Comparison of ENCODE assay signal across 19 cellular contexts in the genomic region with DNA sequence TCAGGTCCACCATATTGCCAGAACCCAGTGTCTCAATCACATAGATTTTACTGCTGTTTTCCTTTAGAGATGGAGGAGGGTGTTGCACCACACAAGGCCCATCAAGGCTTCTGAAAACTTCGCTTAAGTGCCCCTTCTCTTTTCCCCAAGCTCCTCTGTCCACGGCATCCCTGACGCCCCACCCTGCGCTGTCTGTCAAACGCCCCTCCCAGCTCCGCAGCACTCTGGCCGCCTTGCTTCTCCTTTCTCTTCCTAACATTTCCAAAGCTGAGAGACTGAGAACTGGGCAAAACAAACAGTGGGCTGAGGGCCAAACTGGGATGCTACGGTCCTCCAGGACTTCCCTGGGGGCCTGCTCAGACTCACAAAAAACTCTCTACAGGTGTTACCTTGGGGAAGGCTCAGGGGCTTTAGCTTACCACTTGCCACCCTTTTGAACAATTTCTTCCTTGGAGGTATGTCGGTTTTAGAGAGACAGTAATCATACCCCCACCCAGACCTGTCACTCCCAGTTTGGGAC. TPM values are rescaled to one million over a fixed set of nuclear protein-coding genes. Genes with fewer than 3 reads are reported as not detected.
DNase-seq lines count a peak whose midpoint lies in the region; ATAC-seq and TF ChIP-seq lines count a peak whose summit lies in the region.
"Had no signal": no experiment of that assay in that cellular context is flagged by ENCODE, and none has a peak within 500 bp of the region (broad histone marks: within the 10 kb centered on the region; RNA-seq: fewer than 3 reads in every experiment).

No MANE protein-coding gene starts in this region.

- no peaks in the 10 kb centered on the region for H3K36me3 ChIP-seq in RWPE2 (ENCODE audit: low read depth)
- H3K36me3 ChIP-seq in lower lobe of right lung: no peaks in the 10 kb centered on the region
- H3K36me3 ChIP-seq in thyroid gland: no peaks in the 10 kb centered on the region
- H3K36me3 ChIP-seq: prostate gland, vagina had no signal

- H3K27ac ChIP-seq in RWPE2 (ENCODE audit: poor library complexity, severe bottlenecking) (peak overlapping the region; percentile 70), lower lobe of right lung (peak overlapping the region; percentile 86), thyroid gland (no peak overlapping the region), coronary artery (peak overlapping the region in 1 of 2 donors; percentile 52)
- H3K27ac ChIP-seq: prostate gland, vagina had no signal

- H3K27me3 Mint-ChIP-seq in activated naive CD4-positive, alpha-beta T cell treated with anti-CD3 and anti-CD28 coated beads, Interleukin-2, amount 50 U/mL, for 24 hours: no peaks in the 10 kb centered on the region
- peaks cover 3% of the 10 kb centered on the region for H3K27me3 Mint-ChIP-seq in activated naive CD4-positive, alpha-beta T cell treated with anti-CD3 and anti-CD28 coated beads, Interleukin-2, amount 10 ng/mL, durations not matched to agents 7 days and 5 days
- H3K27me3 Mint-ChIP-seq: stimulated activated naive CD8-positive, alpha-beta T cell treated with anti-CD3 and anti-CD28 coated beads, Interleukin-15, Interleukin-2, amounts not matched to agents 100 ng/mL and 50 ng/mL, for 24 hours had no signal

- WGBS in thyroid gland, 2 donors: 55 to 61% methylated on average over 9 of the region's 9 CpGs

- TF ChIP-seq POLR2A in thyroid gland (IDR thresholded peaks at IDR 0.05): no peak

- no peak for DNase-seq in activated naive CD4-positive, alpha-beta T cell treated with anti-CD3 and anti-CD28 coated beads, Interleukin-2, amount 10 ng/mL, durations not matched to agents 7 days and 5 days
- no peak for DNase-seq in RWPE2 (ENCODE audit: low spot score)
- DNase-seq in lower lobe of right lung: no peak
- peak; percentile 32 to 47 for DNase-seq in thyroid gland
- DNase-seq in coronary artery (ENCODE audit: low spot score): no peak
- no peak for DNase-seq in NCI-H526 (lab: John Stamatoyannopoulos, UW)
- no peak for DNase-seq in DMS53 treated with DMSO at 0.1 percent for 48 hours (lab: John Stamatoyannopoulos, UW; ENCODE audit: unreplicated experiment)
- DNase-seq: activated T-cell treated with anti-CD3 and anti-CD28 coated beads for 4 hours; central memory CD4-positive, alpha-beta T cell; GOT3; NCI-H1436; SHP77; stimulated activated CD4-positive, alpha-beta T cell treated with anti-CD3 and anti-CD28 coated beads, Interleukin-12 subunit alpha, Interleukin-12 subunit beta, amount 100 ng/mL, for 4 hours; T-helper 2 cell had no signal

- ATAC-seq in RWPE2 (ENCODE audit: low read depth) (no peak), lower lobe of right lung (peak in 1 of 2 donors; percentile 12)
- ATAC-seq: activated CD4-positive, CD25-positive, alpha-beta regulatory T cell treated with anti-CD3 and anti-CD28 coated beads, Interleukin-2, amount 50 U/mL, for 24 hours had no signal

- intact Hi-C loops in lower lobe of right lung (cut with DNase I) (no loop called here), thyroid gland (cut with DNase I) (no loop called here)

- H3K27me3 ChIP-seq in RWPE2 (ENCODE audit: insufficient read depth, poor library complexity, severe bottlenecking) (no peaks in the 10 kb centered on the region), lower lobe of right lung (ENCODE audit: low read depth) (no peaks in the 10 kb centered on the region), thyroid gland (no peaks in the 10 kb centered on the region)
- H3K27me3 ChIP-seq: vagina had no signal

- TF ChIP-seq CTCF in RWPE2 (IDR thresholded peaks at IDR 0.05; ENCODE audit: poor library complexity, severe bottlenecking): no peak
- TF ChIP-seq CTCF in lower lobe of right lung (IDR thresholded peaks at IDR 0.05): no peak
- no peak for TF ChIP-seq CTCF in thyroid gland (IDR thresholded peaks at IDR 0.05)
- no peak for TF ChIP-seq CTCF in coronary artery (IDR thresholded peaks at IDR 0.05)

- H3K9me3 ChIP-seq in RWPE2 (ENCODE audit: severe bottlenecking) (peaks cover 5% of the 10 kb centered on the region), lower lobe of right lung (peaks cover 3% of the 10 kb centered on the region), thyroid gland (no peaks in the 10 kb centered on the region)
- H3K9me3 ChIP-seq: prostate gland had no signal

- CTCF ChIA-PET in activated naive CD4-positive, alpha-beta T cell treated with anti-CD3 and anti-CD28 coated beads, Interleukin-2, amount 10 ng/mL, durations not matched to agents 7 days and 5 days (lab: Charles Lee): interaction anchor here (1.5 kb wide), 1 partner anchor 34 kb away, joined by 4 read pairs; no protein-coding TSS in a partner anchor

- H3K27ac Mint-ChIP-seq in activated naive CD4-positive, alpha-beta T cell treated with anti-CD3 and anti-CD28 coated beads, Interleukin-2, amount 50 U/mL, for 24 hours: peak overlapping the region; percentile 51
- no peak overlapping the region for H3K27ac Mint-ChIP-seq in activated naive CD4-positive, alpha-beta T cell treated with anti-CD3 and anti-CD28 coated beads, Interleukin-2, amount 10 ng/mL, durations not matched to agents 7 days and 5 days

- H3K9me3 Mint-ChIP-seq in activated naive CD4-positive, alpha-beta T cell treated with anti-CD3 and anti-CD28 coated beads, Interleukin-2, amount 50 U/mL, for 24 hours: no peaks in the 10 kb centered on the region
- H3K9me3 Mint-ChIP-seq in activated naive CD4-positive, alpha-beta T cell treated with anti-CD3 and anti-CD28 coated beads, Interleukin-2, amount 10 ng/mL, durations not matched to agents 7 days and 5 days: peaks cover 2% of the 10 kb centered on the region
- H3K9me3 Mint-ChIP-seq: stimulated activated naive CD8-positive, alpha-beta T cell treated with anti-CD3 and anti-CD28 coated beads, Interleukin-15, Interleukin-2, amounts not matched to agents 100 ng/mL and 50 ng/mL, for 24 hours had no signal

- H3K4me3 ChIP-seq in RWPE2 (ENCODE audit: severe bottlenecking) (no peak overlapping the region), lower lobe of right lung (no peak overlapping the region), thyroid gland (replicated peaks in 1 of 3) (no peak overlapping the region), coronary artery (no peak overlapping the region)
- H3K4me3 ChIP-seq: prostate gland, vagina had no signal

- no peak overlapping the region for H3K4me3 Mint-ChIP-seq in activated naive CD4-positive, alpha-beta T cell treated with anti-CD3 and anti-CD28 coated beads, Interleukin-2, amount 50 U/mL, for 24 hours
- no peak overlapping the region for H3K4me3 Mint-ChIP-seq in activated naive CD4-positive, alpha-beta T cell treated with anti-CD3 and anti-CD28 coated beads, Interleukin-2, amount 10 ng/mL, durations not matched to agents 7 days and 5 days
- H3K4me3 Mint-ChIP-seq: stimulated activated naive CD8-positive, alpha-beta T cell treated with anti-CD3 and anti-CD28 coated beads, Interleukin-15, Interleukin-2, amounts not matched to agents 100 ng/mL and 50 ng/mL, for 24 hours had no signal

- H3K4me1 ChIP-seq in RWPE2 (ENCODE audit: insufficient read depth, poor library complexity, severe bottlenecking) (peaks cover 36% of the 10 kb centered on the region), lower lobe of right lung (peaks cover 13% of the 10 kb centered on the region), thyroid gland (peaks cover 0 to 4% of the 10 kb centered on the region in 2 donors)
- H3K4me1 ChIP-seq: prostate gland had no signal

- H3K36me3 Mint-ChIP-seq in activated naive CD4-positive, alpha-beta T cell treated with anti-CD3 and anti-CD28 coated beads, Interleukin-2, amount 50 U/mL, for 24 hours: no peaks in the 10 kb centered on the region
- no peaks in the 10 kb centered on the region for H3K36me3 Mint-ChIP-seq in activated naive CD4-positive, alpha-beta T cell treated with anti-CD3 and anti-CD28 coated beads, Interleukin-2, amount 10 ng/mL, durations not matched to agents 7 days and 5 days

- peaks cover 12% of the 10 kb centered on the region for H3K4me1 Mint-ChIP-seq in activated naive CD4-positive, alpha-beta T cell treated with anti-CD3 and anti-CD28 coated beads, Interleukin-2, amount 50 U/mL, for 24 hours
- peaks cover 16% of the 10 kb centered on the region for H3K4me1 Mint-ChIP-seq in activated naive CD4-positive, alpha-beta T cell treated with anti-CD3 and anti-CD28 coated beads, Interleukin-2, amount 10 ng/mL, durations not matched to agents 7 days and 5 days

RNA-seq across cellular contexts. Expression of a gene that starts 28.3 kb away (rescaled TPM):
- total RNA-seq in lower lobe of right lung: 177 TPM
- total RNA-seq in thyroid gland: 100 to 1,000 TPM; 156 to 214 (median 175) TPM

RNA-seq across cellular contexts. Expression of a gene that starts 34.8 kb away (rescaled TPM):
- 367 TPM for total RNA-seq in lower lobe of right lung
- 1,000 to 10,000 TPM in 1 of 4 donors, 100 to 1,000 TPM in 3; 613 to 1,025 (median 690) TPM for total RNA-seq in thyroid gland

Comparison
In these comparisons a context has a peak if more than half of its experiments do, and no peak if none do; other contexts are left out.
1. DNase-seq: peak in thyroid gland (2 of 2); none in activated naive CD4-positive, alpha-beta T cell treated with anti-CD3 and anti-CD28 coated beads, Interleukin-2, amount 10 ng/mL, durations not matched to agents 7 days and 5 days (single experiment), RWPE2 (single experiment), lower lobe of right lung (single experiment), coronary artery (single experiment), NCI-H526 (0 of 2) and DMS53 treated with DMSO at 0.1 percent for 48 hours (single experiment).
2. H3K27ac ChIP-seq: peak in RWPE2 (single experiment) and lower lobe of right lung (single experiment); none in thyroid gland (0 of 3).